1 cellular context compared by ENCODE assay signal in the genomic region with DNA sequence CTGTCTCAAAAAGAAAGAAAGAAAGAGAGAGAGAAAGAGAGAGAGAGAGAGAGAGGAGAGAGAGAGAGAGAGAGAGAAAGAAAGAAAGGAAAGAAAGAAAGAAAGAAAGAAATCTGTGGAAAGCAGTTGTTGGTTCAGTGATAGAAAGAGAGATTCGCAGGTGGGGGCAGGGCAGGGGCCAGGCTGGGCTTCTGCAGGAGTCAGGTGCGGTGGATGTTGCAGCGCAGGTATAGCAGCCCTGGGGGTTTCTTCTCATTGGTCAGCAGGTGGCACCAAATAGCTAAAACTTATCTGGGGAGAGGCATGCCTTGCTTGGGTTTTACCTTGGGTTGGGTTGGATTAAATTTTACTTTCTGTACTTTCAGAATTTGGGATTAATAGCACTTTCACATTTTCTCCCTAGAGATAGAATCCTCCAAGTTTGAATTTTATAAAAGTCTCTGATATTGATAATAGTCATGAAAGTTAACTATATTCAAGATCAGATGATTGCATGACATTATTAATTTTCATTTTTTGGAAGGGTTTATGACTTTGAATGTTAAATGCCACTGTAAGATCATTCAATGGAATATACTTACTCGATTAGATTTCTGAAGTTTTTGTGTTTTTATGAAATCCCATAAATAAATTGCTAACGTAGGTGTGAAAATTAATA.
A peak's percentile ranks its signal among the peaks of the same experiment; 100 is the strongest.
TF ChIP-seq lines count a peak whose summit lies in the region.

No MANE protein-coding gene starts in this region.

TF ChIP-seq in HEK293, 187 proteins besides CTCF, POLR2A, EP300 and RAD21 (continued from another document):
- TF ChIP-seq, protein P1, sequence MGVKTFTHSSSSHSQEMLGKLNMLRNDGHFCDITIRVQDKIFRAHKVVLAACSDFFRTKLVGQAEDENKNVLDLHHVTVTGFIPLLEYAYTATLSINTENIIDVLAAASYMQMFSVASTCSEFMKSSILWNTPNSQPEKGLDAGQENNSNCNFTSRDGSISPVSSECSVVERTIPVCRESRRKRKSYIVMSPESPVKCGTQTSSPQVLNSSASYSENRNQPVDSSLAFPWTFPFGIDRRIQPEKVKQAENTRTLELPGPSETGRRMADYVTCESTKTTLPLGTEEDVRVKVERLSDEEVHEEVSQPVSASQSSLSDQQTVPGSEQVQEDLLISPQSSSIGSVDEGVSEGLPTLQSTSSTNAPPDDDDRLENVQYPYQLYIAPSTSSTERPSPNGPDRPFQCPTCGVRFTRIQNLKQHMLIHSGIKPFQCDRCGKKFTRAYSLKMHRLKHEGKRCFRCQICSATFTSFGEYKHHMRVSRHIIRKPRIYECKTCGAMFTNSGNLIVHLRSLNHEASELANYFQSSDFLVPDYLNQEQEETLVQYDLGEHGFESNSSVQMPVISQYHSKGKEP (tag by site-specific recombination; IDR thresholded peaks at IDR 0.05) = no peak
- TF ChIP-seq ZNF133 (tag by site-specific recombination; IDR thresholded peaks at IDR 0.05) (no peak), GLI4 (tag by site-specific recombination; IDR thresholded peaks at IDR 0.05) (no peak), MZF1 (tag by site-specific recombination; IDR thresholded peaks at IDR 0.05; ENCODE audit: borderline replicate concordance) (no peak), MYNN (tag by site-specific recombination; IDR thresholded peaks at IDR 0.05; ENCODE audit: borderline replicate concordance) (no peak), ZIC2 (tag by site-specific recombination; IDR thresholded peaks at IDR 0.05) (no peak), ZNF354C (tag by site-specific recombination; IDR thresholded peaks at IDR 0.05; ENCODE audit: borderline replicate concordance, low read depth) (no peak), PRDM1 (tag by site-specific recombination; IDR thresholded peaks at IDR 0.05) (peak; percentile 82), ZNF366 (tag by site-specific recombination; conservative IDR thresholded peaks at IDR 0.05) (peak; percentile 76), ZNF394 (tag by site-specific recombination; IDR thresholded peaks at IDR 0.05; ENCODE audit: borderline replicate concordance) (no peak), ZNF221 (tag by site-specific recombination; IDR thresholded peaks at IDR 0.05; ENCODE audit: borderline replicate concordance) (no peak), ZNF626 (tag by site-specific recombination; IDR thresholded peaks at IDR 0.05) (no peak), ZEB2 (tag by site-specific recombination; IDR thresholded peaks at IDR 0.05) (0 out of 2 replicates have a peak, but pooled peaks have one; percentile 34), SP3 (tag by site-specific recombination; IDR thresholded peaks at IDR 0.05) (no peak), ZNF654 (tag by site-specific recombination; IDR thresholded peaks at IDR 0.05; ENCODE audit: low read depth) (peak; percentile 86)
- TF ChIP-seq, protein P2, sequence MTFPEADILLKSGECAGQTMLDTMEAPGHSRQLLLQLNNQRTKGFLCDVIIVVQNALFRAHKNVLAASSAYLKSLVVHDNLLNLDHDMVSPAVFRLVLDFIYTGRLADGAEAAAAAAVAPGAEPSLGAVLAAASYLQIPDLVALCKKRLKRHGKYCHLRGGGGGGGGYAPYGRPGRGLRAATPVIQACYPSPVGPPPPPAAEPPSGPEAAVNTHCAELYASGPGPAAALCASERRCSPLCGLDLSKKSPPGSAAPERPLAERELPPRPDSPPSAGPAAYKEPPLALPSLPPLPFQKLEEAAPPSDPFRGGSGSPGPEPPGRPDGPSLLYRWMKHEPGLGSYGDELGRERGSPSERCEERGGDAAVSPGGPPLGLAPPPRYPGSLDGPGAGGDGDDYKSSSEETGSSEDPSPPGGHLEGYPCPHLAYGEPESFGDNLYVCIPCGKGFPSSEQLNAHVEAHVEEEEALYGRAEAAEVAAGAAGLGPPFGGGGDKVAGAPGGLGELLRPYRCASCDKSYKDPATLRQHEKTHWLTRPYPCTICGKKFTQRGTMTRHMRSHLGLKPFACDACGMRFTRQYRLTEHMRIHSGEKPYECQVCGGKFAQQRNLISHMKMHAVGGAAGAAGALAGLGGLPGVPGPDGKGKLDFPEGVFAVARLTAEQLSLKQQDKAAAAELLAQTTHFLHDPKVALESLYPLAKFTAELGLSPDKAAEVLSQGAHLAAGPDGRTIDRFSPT (tag by site-specific recombination; IDR thresholded peaks at IDR 0.05) = no peak
- TF ChIP-seq, protein P3, sequence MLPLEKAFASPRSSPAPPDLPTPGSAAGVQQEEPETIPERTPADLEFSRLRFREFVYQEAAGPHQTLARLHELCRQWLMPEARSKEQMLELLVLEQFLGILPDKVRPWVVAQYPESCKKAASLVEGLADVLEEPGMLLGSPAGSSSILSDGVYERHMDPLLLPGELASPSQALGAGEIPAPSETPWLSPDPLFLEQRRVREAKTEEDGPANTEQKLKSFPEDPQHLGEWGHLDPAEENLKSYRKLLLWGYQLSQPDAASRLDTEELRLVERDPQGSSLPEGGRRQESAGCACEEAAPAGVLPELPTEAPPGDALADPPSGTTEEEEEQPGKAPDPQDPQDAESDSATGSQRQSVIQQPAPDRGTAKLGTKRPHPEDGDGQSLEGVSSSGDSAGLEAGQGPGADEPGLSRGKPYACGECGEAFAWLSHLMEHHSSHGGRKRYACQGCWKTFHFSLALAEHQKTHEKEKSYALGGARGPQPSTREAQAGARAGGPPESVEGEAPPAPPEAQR (tag by site-specific recombination; IDR thresholded peaks at IDR 0.05) = no peak
